In the genomic region with DNA sequence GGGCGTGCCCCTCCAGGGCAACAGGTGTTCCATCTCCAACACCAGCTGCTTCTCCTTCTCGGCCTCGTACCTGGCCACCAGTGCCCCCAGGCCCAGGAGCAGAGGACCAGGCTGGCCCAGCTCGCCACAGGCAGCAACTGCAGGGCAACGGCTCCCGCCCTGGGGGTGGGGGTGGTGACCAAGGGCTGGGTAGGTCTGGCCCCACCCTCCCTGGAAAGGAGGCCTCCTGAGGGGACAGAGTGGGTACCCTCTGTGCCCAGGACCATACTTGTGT, we compare ENCODE assay signal across 2 cellular contexts.
TF ChIP-seq lines count a peak whose summit lies in the region.

No MANE protein-coding gene starts in this region.

TF ChIP-seq in HCT116, 20 proteins besides CTCF, POLR2A, EP300 and RAD21:
- TF ChIP-seq TCF7L2 (IDR thresholded peaks at IDR 0.05; ENCODE audit: borderline replicate concordance, extremely low read depth, insufficient read depth, insufficient read length) (no peak), JUND (IDR thresholded peaks at IDR 0.05) (no peak), EZH2phosphoT487 (IDR thresholded peaks at IDR 0.05; ENCODE audit: borderline replicate concordance) (no peak), FOSL1 (IDR thresholded peaks at IDR 0.05; ENCODE audit: low read depth) (no peak), CEBPB (IDR thresholded peaks at IDR 0.05; ENCODE audit: low read depth) (no peak), SRF (IDR thresholded peaks at IDR 0.05; ENCODE audit: low read depth) (no peak), POLR2AphosphoS5 (IDR thresholded peaks at IDR 0.05; ENCODE audit: low read depth, low read length) (no peak), SIN3A (IDR thresholded peaks at IDR 0.05; ENCODE audit: low read depth) (no peak), ELF1 (IDR thresholded peaks at IDR 0.05; ENCODE audit: borderline replicate concordance, low read depth) (no peak)
- TF ChIP-seq, protein P1, sequence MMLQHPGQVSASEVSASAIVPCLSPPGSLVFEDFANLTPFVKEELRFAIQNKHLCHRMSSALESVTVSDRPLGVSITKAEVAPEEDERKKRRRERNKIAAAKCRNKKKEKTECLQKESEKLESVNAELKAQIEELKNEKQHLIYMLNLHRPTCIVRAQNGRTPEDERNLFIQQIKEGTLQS (IDR thresholded peaks at IDR 0.05): no peak
- TF ChIP-seq, protein P2, sequence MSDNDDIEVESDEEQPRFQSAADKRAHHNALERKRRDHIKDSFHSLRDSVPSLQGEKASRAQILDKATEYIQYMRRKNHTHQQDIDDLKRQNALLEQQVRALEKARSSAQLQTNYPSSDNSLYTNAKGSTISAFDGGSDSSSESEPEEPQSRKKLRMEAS (IDR thresholded peaks at IDR 0.05): no peak

TF ChIP-seq in H1, 55 proteins besides CTCF, POLR2A, EP300 and RAD21:
- TF ChIP-seq CBX8 (IDR thresholded peaks at IDR 0.05; ENCODE audit: borderline replicate concordance, low read depth, low read length) (no peak), NRF1 (IDR thresholded peaks at IDR 0.05; ENCODE audit: low read depth, low read length) (no peak), SP4 (IDR thresholded peaks at IDR 0.05; ENCODE audit: low read length) (no peak), CHD2 (IDR thresholded peaks at IDR 0.05; ENCODE audit: low read length) (no peak), FOSL1 (IDR thresholded peaks at IDR 0.05; ENCODE audit: insufficient read depth, low read depth, low read length) (no peak), RBBP5 (IDR thresholded peaks at IDR 0.05; ENCODE audit: borderline replicate concordance, low read depth, low read length) (no peak), JUN (IDR thresholded peaks at IDR 0.05; ENCODE audit: low read depth, low read length) (no peak), CTBP2 (IDR thresholded peaks at IDR 0.05; ENCODE audit: borderline replicate concordance, insufficient read depth, insufficient read length, low read length) (no peak), NANOG (IDR thresholded peaks at IDR 0.05; ENCODE audit: insufficient read depth, low read depth, low read length, poor library complexity, severe bottlenecking) (no peak), HDAC2 (IDR thresholded peaks at IDR 0.05; ENCODE audit: borderline replicate concordance in 1 of 2, low read depth in 2 of 2, low read length in 2 of 2) (no peak), SIX5 (IDR thresholded peaks at IDR 0.05; ENCODE audit: low read depth, low read length) (no peak), TCF12 (IDR thresholded peaks at IDR 0.05; ENCODE audit: low read depth, low read length) (no peak), HDAC6 (IDR thresholded peaks at IDR 0.05; ENCODE audit: low read depth, low read length) (no peak), YY1 (IDR thresholded peaks at IDR 0.05; ENCODE audit: low read depth, low read length) (no peak), RXRA (IDR thresholded peaks at IDR 0.05; ENCODE audit: insufficient read depth, low read depth, low read length) (no peak), SP2 (IDR thresholded peaks at IDR 0.05; ENCODE audit: low read length) (no peak), SRF (IDR thresholded peaks at IDR 0.05; ENCODE audit: low read depth, low read length) (no peak)
- TF ChIP-seq, protein P3, sequence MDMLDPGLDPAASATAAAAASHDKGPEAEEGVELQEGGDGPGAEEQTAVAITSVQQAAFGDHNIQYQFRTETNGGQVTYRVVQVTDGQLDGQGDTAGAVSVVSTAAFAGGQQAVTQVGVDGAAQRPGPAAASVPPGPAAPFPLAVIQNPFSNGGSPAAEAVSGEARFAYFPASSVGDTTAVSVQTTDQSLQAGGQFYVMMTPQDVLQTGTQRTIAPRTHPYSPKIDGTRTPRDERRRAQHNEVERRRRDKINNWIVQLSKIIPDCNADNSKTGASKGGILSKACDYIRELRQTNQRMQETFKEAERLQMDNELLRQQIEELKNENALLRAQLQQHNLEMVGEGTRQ (IDR thresholded peaks at IDR 0.05; ENCODE audit: low read length): no peak
- TF ChIP-seq, protein P4, sequence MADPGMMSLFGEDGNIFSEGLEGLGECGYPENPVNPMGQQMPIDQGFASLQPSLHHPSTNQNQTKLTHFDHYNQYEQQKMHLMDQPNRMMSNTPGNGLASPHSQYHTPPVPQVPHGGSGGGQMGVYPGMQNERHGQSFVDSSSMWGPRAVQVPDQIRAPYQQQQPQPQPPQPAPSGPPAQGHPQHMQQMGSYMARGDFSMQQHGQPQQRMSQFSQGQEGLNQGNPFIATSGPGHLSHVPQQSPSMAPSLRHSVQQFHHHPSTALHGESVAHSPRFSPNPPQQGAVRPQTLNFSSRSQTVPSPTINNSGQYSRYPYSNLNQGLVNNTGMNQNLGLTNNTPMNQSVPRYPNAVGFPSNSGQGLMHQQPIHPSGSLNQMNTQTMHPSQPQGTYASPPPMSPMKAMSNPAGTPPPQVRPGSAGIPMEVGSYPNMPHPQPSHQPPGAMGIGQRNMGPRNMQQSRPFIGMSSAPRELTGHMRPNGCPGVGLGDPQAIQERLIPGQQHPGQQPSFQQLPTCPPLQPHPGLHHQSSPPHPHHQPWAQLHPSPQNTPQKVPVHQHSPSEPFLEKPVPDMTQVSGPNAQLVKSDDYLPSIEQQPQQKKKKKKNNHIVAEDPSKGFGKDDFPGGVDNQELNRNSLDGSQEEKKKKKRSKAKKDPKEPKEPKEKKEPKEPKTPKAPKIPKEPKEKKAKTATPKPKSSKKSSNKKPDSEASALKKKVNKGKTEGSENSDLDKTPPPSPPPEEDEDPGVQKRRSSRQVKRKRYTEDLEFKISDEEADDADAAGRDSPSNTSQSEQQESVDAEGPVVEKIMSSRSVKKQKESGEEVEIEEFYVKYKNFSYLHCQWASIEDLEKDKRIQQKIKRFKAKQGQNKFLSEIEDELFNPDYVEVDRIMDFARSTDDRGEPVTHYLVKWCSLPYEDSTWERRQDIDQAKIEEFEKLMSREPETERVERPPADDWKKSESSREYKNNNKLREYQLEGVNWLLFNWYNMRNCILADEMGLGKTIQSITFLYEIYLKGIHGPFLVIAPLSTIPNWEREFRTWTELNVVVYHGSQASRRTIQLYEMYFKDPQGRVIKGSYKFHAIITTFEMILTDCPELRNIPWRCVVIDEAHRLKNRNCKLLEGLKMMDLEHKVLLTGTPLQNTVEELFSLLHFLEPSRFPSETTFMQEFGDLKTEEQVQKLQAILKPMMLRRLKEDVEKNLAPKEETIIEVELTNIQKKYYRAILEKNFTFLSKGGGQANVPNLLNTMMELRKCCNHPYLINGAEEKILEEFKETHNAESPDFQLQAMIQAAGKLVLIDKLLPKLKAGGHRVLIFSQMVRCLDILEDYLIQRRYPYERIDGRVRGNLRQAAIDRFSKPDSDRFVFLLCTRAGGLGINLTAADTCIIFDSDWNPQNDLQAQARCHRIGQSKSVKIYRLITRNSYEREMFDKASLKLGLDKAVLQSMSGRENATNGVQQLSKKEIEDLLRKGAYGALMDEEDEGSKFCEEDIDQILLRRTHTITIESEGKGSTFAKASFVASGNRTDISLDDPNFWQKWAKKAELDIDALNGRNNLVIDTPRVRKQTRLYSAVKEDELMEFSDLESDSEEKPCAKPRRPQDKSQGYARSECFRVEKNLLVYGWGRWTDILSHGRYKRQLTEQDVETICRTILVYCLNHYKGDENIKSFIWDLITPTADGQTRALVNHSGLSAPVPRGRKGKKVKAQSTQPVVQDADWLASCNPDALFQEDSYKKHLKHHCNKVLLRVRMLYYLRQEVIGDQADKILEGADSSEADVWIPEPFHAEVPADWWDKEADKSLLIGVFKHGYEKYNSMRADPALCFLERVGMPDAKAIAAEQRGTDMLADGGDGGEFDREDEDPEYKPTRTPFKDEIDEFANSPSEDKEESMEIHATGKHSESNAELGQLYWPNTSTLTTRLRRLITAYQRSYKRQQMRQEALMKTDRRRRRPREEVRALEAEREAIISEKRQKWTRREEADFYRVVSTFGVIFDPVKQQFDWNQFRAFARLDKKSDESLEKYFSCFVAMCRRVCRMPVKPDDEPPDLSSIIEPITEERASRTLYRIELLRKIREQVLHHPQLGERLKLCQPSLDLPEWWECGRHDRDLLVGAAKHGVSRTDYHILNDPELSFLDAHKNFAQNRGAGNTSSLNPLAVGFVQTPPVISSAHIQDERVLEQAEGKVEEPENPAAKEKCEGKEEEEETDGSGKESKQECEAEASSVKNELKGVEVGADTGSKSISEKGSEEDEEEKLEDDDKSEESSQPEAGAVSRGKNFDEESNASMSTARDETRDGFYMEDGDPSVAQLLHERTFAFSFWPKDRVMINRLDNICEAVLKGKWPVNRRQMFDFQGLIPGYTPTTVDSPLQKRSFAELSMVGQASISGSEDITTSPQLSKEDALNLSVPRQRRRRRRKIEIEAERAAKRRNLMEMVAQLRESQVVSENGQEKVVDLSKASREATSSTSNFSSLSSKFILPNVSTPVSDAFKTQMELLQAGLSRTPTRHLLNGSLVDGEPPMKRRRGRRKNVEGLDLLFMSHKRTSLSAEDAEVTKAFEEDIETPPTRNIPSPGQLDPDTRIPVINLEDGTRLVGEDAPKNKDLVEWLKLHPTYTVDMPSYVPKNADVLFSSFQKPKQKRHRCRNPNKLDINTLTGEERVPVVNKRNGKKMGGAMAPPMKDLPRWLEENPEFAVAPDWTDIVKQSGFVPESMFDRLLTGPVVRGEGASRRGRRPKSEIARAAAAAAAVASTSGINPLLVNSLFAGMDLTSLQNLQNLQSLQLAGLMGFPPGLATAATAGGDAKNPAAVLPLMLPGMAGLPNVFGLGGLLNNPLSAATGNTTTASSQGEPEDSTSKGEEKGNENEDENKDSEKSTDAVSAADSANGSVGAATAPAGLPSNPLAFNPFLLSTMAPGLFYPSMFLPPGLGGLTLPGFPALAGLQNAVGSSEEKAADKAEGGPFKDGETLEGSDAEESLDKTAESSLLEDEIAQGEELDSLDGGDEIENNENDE (IDR thresholded peaks at IDR 0.05; ENCODE audit: insufficient replicate concordance, low read length): no peak
